ENCODE assay signal across 33 cellular contexts in the genomic region with DNA sequence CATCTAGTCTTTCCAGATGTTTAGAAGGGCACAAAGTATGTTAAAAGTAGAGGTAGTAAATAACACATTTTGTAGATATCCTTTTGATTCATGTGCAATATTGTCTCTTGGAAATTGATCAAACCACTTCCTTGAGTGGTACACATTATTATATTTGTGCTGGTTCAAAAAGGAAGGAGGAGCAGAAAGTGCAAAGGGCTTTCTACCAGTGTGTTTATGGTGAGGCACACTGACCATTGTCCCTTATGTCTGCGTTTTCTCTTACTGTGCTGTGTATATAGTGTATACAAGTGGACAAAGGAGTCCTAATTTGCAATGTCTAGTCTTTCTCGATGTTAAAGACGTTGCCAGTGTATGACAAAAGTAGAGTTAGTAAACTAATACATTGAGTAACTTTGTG. TPM values are rescaled to one million over a fixed set of nuclear protein-coding genes. Genes with fewer than 3 reads are reported as not detected.
"Had no signal": no experiment of that assay in that cellular context is flagged by ENCODE, and none has a peak within 500 bp of the region (broad histone marks: within the 10 kb centered on the region; RNA-seq: fewer than 3 reads in every experiment).

No MANE protein-coding gene starts in this region.

- H3K9me3 Mint-ChIP-seq: natural killer cell had no signal

- H3K36me3 Mint-ChIP-seq: natural killer cell had no signal

- H3K4me1 Mint-ChIP-seq: natural killer cell, nephron had no signal

- H3K27ac Mint-ChIP-seq: naive thymus-derived CD4-positive, alpha-beta T cell; natural killer cell; nephron; progenitor cell of endocrine pancreas; stimulated activated memory B cell treated with anti-CD40 and anti-IgM and Interleukin-4, amounts not matched to agents 10 μg/mL and 1 μg/mL and 100 μg/mL, for 72 hours; stimulated activated naive CD8-positive, alpha-beta T cell treated with anti-CD3 and anti-CD28 coated beads, Interleukin-15, amount 100 ng/mL, for 72 hours; type B pancreatic cell had no signal

- H3K4me3 Mint-ChIP-seq: naive thymus-derived CD4-positive, alpha-beta T cell; natural killer cell; nephron; stimulated activated memory B cell treated with anti-CD40 and anti-IgM and Interleukin-4, amounts not matched to agents 10 μg/mL and 1 μg/mL and 100 μg/mL, for 72 hours; stimulated activated naive CD8-positive, alpha-beta T cell treated with anti-CD3 and anti-CD28 coated beads, Interleukin-15, amount 100 ng/mL, for 72 hours; type B pancreatic cell had no signal

- ATAC-seq: naive thymus-derived CD4-positive, alpha-beta T cell; natural killer cell; psoas muscle; right cardiac atrium; right lobe of liver; stimulated activated memory B cell treated with anti-CD40 and anti-IgM and Interleukin-4, amounts not matched to agents 10 μg/mL and 1 μg/mL and 100 μg/mL, for 72 hours; stimulated activated naive CD8-positive, alpha-beta T cell treated with anti-CD3 and anti-CD28 coated beads, Interleukin-15, amount 100 ng/mL, for 72 hours; stimulated activated naive CD8-positive, alpha-beta T cell treated with anti-CD3 and anti-CD28 coated beads, Interleukin-15, Interleukin-2, amounts not matched to agents 100 U/mL and 50 U/mL, for 24 hours; upper lobe of right lung had no signal

- H3K27ac ChIP-seq: neutrophil, ovary, parathyroid adenoma, psoas muscle, right lobe of liver, sigmoid colon, spleen, suprapubic skin, testis, tibial artery, transverse colon, upper lobe of right lung, uterus had no signal

- H3K4me3 ChIP-seq: ovary, psoas muscle, right lobe of liver, sigmoid colon, smooth muscle cell, spleen, suprapubic skin, testis, tibial artery, transverse colon, upper lobe of right lung, uterus had no signal

- H3K9me3 ChIP-seq: ovary, psoas muscle, right lobe of liver, sigmoid colon, suprapubic skin, testis, tibial artery, transverse colon, upper lobe of right lung, uterus had no signal

- H3K36me3 ChIP-seq: neutrophil, ovary, right lobe of liver, sigmoid colon, spleen, suprapubic skin, tibial artery, transverse colon, upper lobe of right lung, uterus had no signal

- DNase-seq: naive thymus-derived CD4-positive, alpha-beta T cell; natural killer cell; nucleus accumbens; ovary; posterior cingulate gyrus; psoas muscle; right cardiac atrium; right lobe of liver; sigmoid colon; spleen; stimulated activated CD4-positive, alpha-beta T cell treated with anti-CD3 and anti-CD28 coated beads, Interleukin-12 subunit alpha, Interleukin-12 subunit beta, amount 100 ng/mL, for 4 hours; stimulated activated CD4-positive, alpha-beta T cell treated with anti-CD3 and anti-CD28 coated beads, Interleukin-1b, Interleukin-23, amount 100 ng/mL, for 48 hours; stimulated activated CD4-positive, alpha-beta T cell treated with anti-CD3 and anti-CD28 coated beads, Interleukin-4, amount 100 ng/mL, for 1 hour; stimulated activated CD4-positive, alpha-beta T cell treated with anti-CD3 and anti-CD28 coated beads, Interleukin-4, amount 100 ng/mL, for 4 hours; stimulated activated CD8-positive, alpha-beta memory T cell treated with anti-CD3 and anti-CD28 coated beads, Interleukin-4, amount 100 ng/mL, for 48 hours; stimulated activated naive CD4-positive, alpha-beta T cell; stimulated activated naive CD8-positive, alpha-beta T cell treated with anti-CD3 and anti-CD28 coated beads, Interleukin-15, amount 100 ng/mL, for 72 hours; stimulated activated naive CD8-positive, alpha-beta T cell treated with anti-CD3 and anti-CD28 coated beads, Interleukin-15, Interleukin-2, amounts not matched to agents 100 U/mL and 50 U/mL, for 24 hours; substantia nigra; testis; tibial artery; transverse colon; upper lobe of right lung; uterus had no signal

- H3K27me3 ChIP-seq: ovary, testis had no signal

- H3K4me1 ChIP-seq: parathyroid adenoma, psoas muscle, testis had no signal

RNA-seq across cellular contexts. Expression of a gene that starts 41.4 kb away (rescaled TPM):
- polyA plus RNA-seq: neural cell had no signal
